In the genomic region with DNA sequence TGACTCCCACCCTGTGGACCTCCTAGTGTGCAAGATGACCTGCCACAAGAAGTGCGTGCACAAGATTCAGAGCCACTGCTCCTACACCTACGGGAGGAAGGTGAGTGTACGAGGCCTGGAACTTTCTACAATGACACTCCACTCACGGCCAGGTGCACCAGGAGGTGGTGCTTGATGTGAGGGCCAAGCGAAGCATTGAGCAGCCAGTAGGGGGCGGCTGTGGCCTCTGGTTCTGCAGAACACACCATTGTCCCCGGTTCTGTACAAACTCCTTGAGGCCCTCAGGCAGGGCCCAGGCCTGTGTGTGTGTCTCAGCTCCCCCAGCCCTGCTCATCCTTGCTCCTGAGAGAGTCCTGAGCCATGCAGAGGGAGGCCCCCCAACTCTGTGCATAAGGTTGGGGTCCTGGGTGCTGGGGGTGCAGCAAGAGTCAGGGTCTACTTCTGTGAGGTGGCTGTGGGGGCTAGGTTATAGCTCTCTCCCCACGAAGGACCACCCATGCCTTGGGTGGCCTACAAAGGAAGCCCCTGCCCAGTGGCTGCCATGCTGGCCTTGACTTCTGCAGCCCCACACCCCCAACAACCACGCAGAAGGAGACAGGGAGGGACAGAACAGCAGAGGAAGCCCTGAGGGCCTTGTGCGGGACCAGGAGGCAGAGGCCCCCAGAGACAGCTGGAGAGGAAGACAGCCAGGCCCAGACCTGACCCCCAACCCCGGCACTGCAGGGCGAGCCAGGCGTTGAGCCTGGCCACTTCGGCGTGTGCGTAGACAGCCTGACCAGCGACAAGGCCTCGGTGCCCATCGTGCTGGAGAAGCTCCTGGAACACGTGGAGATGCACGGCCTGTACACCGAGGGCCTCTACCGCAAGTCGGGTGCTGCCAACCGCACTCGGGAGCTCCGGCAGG, we compare ENCODE assay signal across 8 cellular contexts. TPM values are rescaled to one million over a fixed set of nuclear protein-coding genes. Genes with fewer than 3 reads are reported as not detected.
DNase-seq lines count a peak whose midpoint lies in the region; ATAC-seq and TF ChIP-seq lines count a peak whose summit lies in the region.

No MANE protein-coding gene starts in this region.

- no peaks in the 10 kb centered on the region for H3K9me3 ChIP-seq in right lobe of liver

- H3K36me3 Mint-ChIP-seq in WTC11 = peaks cover 44% of the 10 kb centered on the region
- peaks cover 51% of the 10 kb centered on the region for H3K36me3 Mint-ChIP-seq in central memory CD8-positive, alpha-beta T cell (ENCODE audit: insufficient read depth)
- H3K36me3 Mint-ChIP-seq in stimulated activated effector memory CD8-positive, alpha-beta T cell treated with anti-CD3 and anti-CD28 coated beads, Interleukin-12 subunit alpha, Interleukin-12 subunit beta, amount 100 ng/mL, for 72 hours = peaks cover 43% of the 10 kb centered on the region

- in situ Hi-C loops in KBM-7 (cut with MboI; ENCODE audit: low pct_unique_long_range_greater_than_20kb, low sequenced_read_pairs) = no loop called here

- H3K27ac ChIP-seq in right lobe of liver = no peak overlapping the region

- H3K36me3 ChIP-seq in right lobe of liver = peaks cover 0 to 44% (median 7%) of the 10 kb centered on the region in 4 donors

- no peak overlapping the region for H3K4me3 ChIP-seq in right lobe of liver

- peaks cover 12% of the 10 kb centered on the region for H3K4me1 Mint-ChIP-seq in WTC11
- peaks cover 7% of the 10 kb centered on the region for H3K4me1 Mint-ChIP-seq in central memory CD8-positive, alpha-beta T cell
- H3K4me1 Mint-ChIP-seq in stimulated activated effector memory CD8-positive, alpha-beta T cell treated with anti-CD3 and anti-CD28 coated beads, Interleukin-12 subunit alpha, Interleukin-12 subunit beta, amount 100 ng/mL, for 72 hours = peaks cover 11% of the 10 kb centered on the region

- no peak for TF ChIP-seq POLR2A in right lobe of liver (IDR thresholded peaks at IDR 0.05)

- intact Hi-C loops in right lobe of liver (cut with DNase I) = no loop called here

- CTCF ChIA-PET in WTC11 (lab: Charles Lee) = interaction anchor here (0.7 to 2.3 kb wide), 17 partner anchors 10 to 140 kb away, joined by 3 to 16 read pairs (median 4); a partner anchor contains a TSS

- peaks cover 0 to 8% (median 4%) of the 10 kb centered on the region in 4 donors for H3K4me1 ChIP-seq in right lobe of liver

- peak; percentile 74 for TF ChIP-seq CTCF in WTC11 (IDR thresholded peaks at IDR 0.05)
- TF ChIP-seq CTCF in right lobe of liver (IDR thresholded peaks at IDR 0.05) = peak; percentile 58 to 79 (median 66)

- POLR2A ChIA-PET in WTC11 (lab: Charles Lee) = interaction anchor here (0.6 kb wide), 1 partner anchor 70 kb away, joined by 3 read pairs; no protein-coding TSS in a partner anchor

- H3K27me3 ChIP-seq in right lobe of liver = no peaks in the 10 kb centered on the region

- H3K4me3 Mint-ChIP-seq in WTC11 = no peak overlapping the region
- H3K4me3 Mint-ChIP-seq in central memory CD8-positive, alpha-beta T cell = no peak overlapping the region
- H3K4me3 Mint-ChIP-seq in stimulated activated effector memory CD8-positive, alpha-beta T cell treated with anti-CD3 and anti-CD28 coated beads, Interleukin-12 subunit alpha, Interleukin-12 subunit beta, amount 100 ng/mL, for 72 hours = no peak overlapping the region

- WGBS in right lobe of liver (ENCODE audit: insufficient coverage, low coverage, low lambda C conversion rate, missing lambda C conversion rate) = no CpG with 5 or more reads among the region's 27 CpGs

- no peaks in the 10 kb centered on the region for H3K27me3 Mint-ChIP-seq in WTC11 (ENCODE audit: low read depth)
- no peaks in the 10 kb centered on the region for H3K27me3 Mint-ChIP-seq in central memory CD8-positive, alpha-beta T cell

- peak; percentile 80 for DNase-seq in D341Med (ENCODE audit: low spot score)
- DNase-seq in KBM-7 = peak; percentile 63
- peak; percentile 84 for DNase-seq in WTC11 (ENCODE audit: low spot score)
- DNase-seq in central memory CD8-positive, alpha-beta T cell (ENCODE audit: low spot score in 2 of 2) = no peak
- DNase-seq in right lobe of liver = peak in 2 of 3 donors; percentile 73 to 75
- DNase-seq in stimulated activated effector memory CD8-positive, alpha-beta T cell treated with anti-CD3 and anti-CD28 coated beads, Interleukin-12 subunit alpha, Interleukin-12 subunit beta, amount 100 ng/mL, for 72 hours (ENCODE audit: low spot score in 2 of 2) = peak in 1 of 2 donors; percentile 28
- DNase-seq in NCI-H2171 (lab: John Stamatoyannopoulos, UW) = no peak

- H3K27ac Mint-ChIP-seq in WTC11 = no peak overlapping the region
- H3K27ac Mint-ChIP-seq in central memory CD8-positive, alpha-beta T cell (ENCODE audit: low read depth) = peak overlapping the region; percentile 46
- no peak overlapping the region for H3K27ac Mint-ChIP-seq in stimulated activated effector memory CD8-positive, alpha-beta T cell treated with anti-CD3 and anti-CD28 coated beads, Interleukin-12 subunit alpha, Interleukin-12 subunit beta, amount 100 ng/mL, for 72 hours

- no peaks in the 10 kb centered on the region for H3K9me3 Mint-ChIP-seq in WTC11
- H3K9me3 Mint-ChIP-seq in central memory CD8-positive, alpha-beta T cell = no peaks in the 10 kb centered on the region
- H3K9me3 Mint-ChIP-seq in stimulated activated effector memory CD8-positive, alpha-beta T cell treated with anti-CD3 and anti-CD28 coated beads, Interleukin-12 subunit alpha, Interleukin-12 subunit beta, amount 100 ng/mL, for 72 hours = no peaks in the 10 kb centered on the region

- ATAC-seq in WTC11 = peak; percentile 21
- ATAC-seq in central memory CD8-positive, alpha-beta T cell (replicated peaks; ENCODE audit: extremely low read depth, poor library complexity, severe bottlenecking) = peak; percentile 65
- peak; percentile 63 to 83 (median 76) for ATAC-seq in right lobe of liver
- peak; percentile 60 for ATAC-seq in stimulated activated effector memory CD8-positive, alpha-beta T cell treated with anti-CD3 and anti-CD28 coated beads, Interleukin-12 subunit alpha, Interleukin-12 subunit beta, amount 100 ng/mL, for 72 hours
- ATAC-seq in HG02678 (IDR thresholded peaks at IDR 0.05; ENCODE audit: unreplicated experiment) = no peak

TF ChIP-seq in WTC11, 78 proteins besides CTCF, POLR2A, EP300 and RAD21:
- TF ChIP-seq, protein P1, sequence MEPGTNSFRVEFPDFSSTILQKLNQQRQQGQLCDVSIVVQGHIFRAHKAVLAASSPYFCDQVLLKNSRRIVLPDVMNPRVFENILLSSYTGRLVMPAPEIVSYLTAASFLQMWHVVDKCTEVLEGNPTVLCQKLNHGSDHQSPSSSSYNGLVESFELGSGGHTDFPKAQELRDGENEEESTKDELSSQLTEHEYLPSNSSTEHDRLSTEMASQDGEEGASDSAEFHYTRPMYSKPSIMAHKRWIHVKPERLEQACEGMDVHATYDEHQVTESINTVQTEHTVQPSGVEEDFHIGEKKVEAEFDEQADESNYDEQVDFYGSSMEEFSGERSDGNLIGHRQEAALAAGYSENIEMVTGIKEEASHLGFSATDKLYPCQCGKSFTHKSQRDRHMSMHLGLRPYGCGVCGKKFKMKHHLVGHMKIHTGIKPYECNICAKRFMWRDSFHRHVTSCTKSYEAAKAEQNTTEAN (CRISPR knock-in tag; IDR thresholded peaks at IDR 0.05) = peak; percentile 56; the same call in 1 of the 2 replicates
- TF ChIP-seq IRF2 (CRISPR knock-in tag; IDR thresholded peaks at IDR 0.05; ENCODE audit: borderline replicate concordance, low read depth) (no peak), ZBTB21 (CRISPR knock-in tag; IDR thresholded peaks at IDR 0.05; ENCODE audit: borderline replicate concordance) (0 out of 2 replicates have a peak, but pooled peaks have one; percentile 33), FOXP1 (CRISPR knock-in tag; IDR thresholded peaks at IDR 0.05; ENCODE audit: borderline replicate concordance) (0 out of 2 replicates have a peak, but pooled peaks have one; percentile 53), CBFB (CRISPR knock-in tag; IDR thresholded peaks at IDR 0.05; ENCODE audit: low read depth) (no peak), NR3C1 (CRISPR knock-in tag; conservative IDR thresholded peaks at IDR 0.05; ENCODE audit: low read depth) (no peak), SP1 (CRISPR knock-in tag; conservative IDR thresholded peaks at IDR 0.05) (0 out of 2 replicates have a peak, but pooled peaks have one; percentile 21)
- TF ChIP-seq, protein P2, sequence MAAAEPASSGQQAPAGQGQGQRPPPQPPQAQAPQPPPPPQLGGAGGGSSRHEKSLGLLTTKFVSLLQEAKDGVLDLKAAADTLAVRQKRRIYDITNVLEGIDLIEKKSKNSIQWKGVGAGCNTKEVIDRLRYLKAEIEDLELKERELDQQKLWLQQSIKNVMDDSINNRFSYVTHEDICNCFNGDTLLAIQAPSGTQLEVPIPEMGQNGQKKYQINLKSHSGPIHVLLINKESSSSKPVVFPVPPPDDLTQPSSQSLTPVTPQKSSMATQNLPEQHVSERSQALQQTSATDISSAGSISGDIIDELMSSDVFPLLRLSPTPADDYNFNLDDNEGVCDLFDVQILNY (CRISPR knock-in tag; IDR thresholded peaks at IDR 0.05) = no peak
TF ChIP-seq in WTC11: peak in this region for 4.

RNA-seq across cellular contexts. Expression of a gene that starts 9.7 kb away (rescaled TPM):
- total RNA-seq in WTC11 (2021) (13.9 to 15.4 TPM (median 14.2 TPM) in 3 replicates), right lobe of liver (10 to 100 TPM; 13.5 to 20.3 (median 18.6) TPM)

RNA-seq across cellular contexts. Expression of a gene that starts 20.5 kb away (rescaled TPM):
- total RNA-seq in WTC11 (2021) (34.0 to 51.6 TPM (median 40.9 TPM) in 3 replicates), right lobe of liver (10 to 100 TPM; 17.8 to 64.2 (median 31.2) TPM)

RNA-seq across cellular contexts. Expression of a gene that starts 40.2 kb away (rescaled TPM):
- total RNA-seq in WTC11 (2021) (144 to 149 TPM (median 145 TPM) in 3 replicates), right lobe of liver (100 to 1,000 TPM in 1 of 6 experiments, 10 to 100 TPM in 5; 48.5 to 105 (median 80.9) TPM)

RNA-seq across cellular contexts. Expression of a gene that starts 59.1 kb away (rescaled TPM):
- total RNA-seq in WTC11 (2021) (10.9 to 14.2 TPM (median 12.3 TPM) in 3 replicates), right lobe of liver (1 to 10 TPM in 5 of 6 experiments, under 1 TPM in 1; 0.81 to 3.6 (median 1.7) TPM)

Comparison
In these comparisons a context has a peak if more than half of its experiments do, and no peak if none do; other contexts are left out.
1. DNase-seq: peak in D341Med (single experiment), KBM-7 (single experiment), WTC11 (single experiment) and right lobe of liver (2 of 3); none in central memory CD8-positive, alpha-beta T cell (0 of 2) and NCI-H2171 (single experiment).